ENCODE assay signal across 21 cellular contexts in the genomic region with DNA sequence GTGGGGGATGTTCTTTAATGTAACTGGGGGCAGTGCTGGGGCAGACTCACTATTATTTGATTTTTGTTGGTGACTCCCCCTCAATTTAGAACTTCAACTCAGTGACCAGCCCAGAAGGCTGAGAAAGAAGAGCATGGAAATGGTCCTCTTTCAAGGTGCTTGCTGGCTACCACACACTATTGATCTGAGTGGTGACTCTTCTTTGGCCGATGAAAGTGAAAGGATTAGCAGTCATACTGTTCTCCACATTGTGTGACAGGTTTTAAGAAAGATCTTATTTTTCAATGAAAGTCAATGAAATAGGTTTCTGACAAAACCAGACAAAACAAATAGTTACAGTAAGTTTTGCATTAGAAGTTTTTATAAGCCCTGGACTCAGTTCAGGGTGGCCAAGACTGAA. TPM values are rescaled to one million over a fixed set of nuclear protein-coding genes. Genes with fewer than 3 reads are reported as not detected.
DNase-seq lines count a peak whose midpoint lies in the region; ATAC-seq and TF ChIP-seq lines count a peak whose summit lies in the region.
"Had no signal": no experiment of that assay in that cellular context is flagged by ENCODE, and none has a peak within 500 bp of the region (broad histone marks: within the 10 kb centered on the region; RNA-seq: fewer than 3 reads in every experiment).

No MANE protein-coding gene starts in this region.

- TF ChIP-seq CTCF in GM12865 (IDR thresholded peaks at IDR 0.05; ENCODE audit: insufficient read depth, low read depth, low read length, missing control alignments) (no peak), omental fat pad (IDR thresholded peaks at IDR 0.05) (no peak), upper lobe of left lung (IDR thresholded peaks at IDR 0.05) (no peak)

- no peak overlapping the region for H3K4me3 ChIP-seq in GM12865 (ENCODE audit: low read depth, low read length)
- no peak overlapping the region for H3K4me3 ChIP-seq in upper lobe of left lung
- H3K4me3 ChIP-seq in effector memory CD4-positive, alpha-beta T cell (ENCODE audit: insufficient read depth, low read depth, low read length, poor library complexity, severe bottlenecking) = no peak overlapping the region
- H3K4me3 ChIP-seq: BLaER1 had no signal

- H3K27ac ChIP-seq in upper lobe of left lung = no peak overlapping the region
- H3K27ac ChIP-seq in effector memory CD4-positive, alpha-beta T cell (ENCODE audit: insufficient read depth, low read length, poor library complexity, severe bottlenecking) = no peak overlapping the region
- H3K27ac ChIP-seq: 22Rv1, BLaER1 had no signal

- DNase-seq in GM12865 (ENCODE audit: low read depth) (peak; percentile 50), omental fat pad (ENCODE audit: low spot score) (no peak), upper lobe of left lung (no peak)
- no peak for DNase-seq in effector memory CD4-positive, alpha-beta T cell
- DNase-seq: AML-193; Caco-2; CD8-positive, alpha-beta memory T cell; DND-41; GDM1; GOT3; H9; IMR-90; Kasumi-1; KBM-7 had no signal

- ATAC-seq in GM19035 (IDR thresholded peaks at IDR 0.05; ENCODE audit: unreplicated experiment) = peak; percentile 77
- peak; percentile 62 for ATAC-seq in HG02798 (IDR thresholded peaks at IDR 0.05; ENCODE audit: poor library complexity, unreplicated experiment)
- ATAC-seq in HG03045 (IDR thresholded peaks at IDR 0.05; ENCODE audit: unreplicated experiment) = peak; percentile 72
- no peak for ATAC-seq in omental fat pad (ENCODE audit: low FRiP score)
- ATAC-seq in upper lobe of left lung (ENCODE audit: low FRiP score in 2 of 2) = no peak
- ATAC-seq in HG03378 (IDR thresholded peaks at IDR 0.05; ENCODE audit: unreplicated experiment) = no peak

- no peak for TF ChIP-seq EP300 in upper lobe of left lung (IDR thresholded peaks at IDR 0.05)

- H3K9me3 ChIP-seq in upper lobe of left lung = no peaks in the 10 kb centered on the region
- no peaks in the 10 kb centered on the region for H3K9me3 ChIP-seq in effector memory CD4-positive, alpha-beta T cell (ENCODE audit: control insufficient read depth, low read length)
- H3K9me3 ChIP-seq: BLaER1, Caco-2 had no signal

- 86 to 100% methylated on average over 1 of the region's 1 CpG for WGBS in upper lobe of left lung, 2 donors

- no peak for TF ChIP-seq POLR2A in upper lobe of left lung (IDR thresholded peaks at IDR 0.05)

- no peaks in the 10 kb centered on the region for H3K36me3 ChIP-seq in upper lobe of left lung
- H3K36me3 ChIP-seq in effector memory CD4-positive, alpha-beta T cell (ENCODE audit: control insufficient read depth, insufficient read depth, low read length) = no peaks in the 10 kb centered on the region
- H3K36me3 ChIP-seq: BLaER1 had no signal

- H3K4me1 ChIP-seq in upper lobe of left lung = no peaks in the 10 kb centered on the region
- H3K4me1 ChIP-seq in effector memory CD4-positive, alpha-beta T cell (ENCODE audit: control insufficient read depth, insufficient read depth, low read length, poor library complexity, severe bottlenecking) = no peaks in the 10 kb centered on the region
- H3K4me1 ChIP-seq: BLaER1, Caco-2 had no signal

- no peaks in the 10 kb centered on the region for H3K27me3 ChIP-seq in upper lobe of left lung
- no peaks in the 10 kb centered on the region for H3K27me3 ChIP-seq in effector memory CD4-positive, alpha-beta T cell (replicated peaks; ENCODE audit: control insufficient read depth, insufficient read depth, low read length, poor library complexity, severe bottlenecking)
- H3K27me3 ChIP-seq: BLaER1 had no signal

RNA-seq across cellular contexts. Expression of a gene that starts 29.9 kb away (rescaled TPM):
- total RNA-seq in omental fat pad (not detected), upper lobe of left lung (1 to 10 TPM in 1 of 6 donors, under 1 TPM in 3, not detected in 2; 0.11 to 1.0 (median 0.22) TPM)
- total RNA-seq: Caco-2; CD8-positive, alpha-beta memory T cell; HT-29 had no signal

RNA-seq across cellular contexts. Expression of a gene that starts 30.0 kb away (rescaled TPM):
- total RNA-seq in omental fat pad = 1 to 10 TPM in 3 of 4 donors, not detected in 1; 1.4 to 2.0 (median 1.9) TPM
- total RNA-seq in upper lobe of left lung = 1 to 10 TPM in 5 of 6 donors, under 1 TPM in 1; 0.33 to 9.0 (median 2.5) TPM
- total RNA-seq: CD8-positive, alpha-beta memory T cell had no signal

RNA-seq across cellular contexts. Expression of a gene that starts 38.6 kb away (rescaled TPM):
- not detected for total RNA-seq in omental fat pad
- under 1 TPM in 1 of 6 donors, not detected in 5; 0.33 TPM for total RNA-seq in upper lobe of left lung
- total RNA-seq: Caco-2; CD8-positive, alpha-beta memory T cell; H9; IMR-90 had no signal

Comparison
In these comparisons a context has a peak if more than half of its experiments do, and no peak if none do; other contexts are left out.
1. ATAC-seq: peak in GM19035 (single experiment), HG02798 (single experiment) and HG03045 (single experiment); none in omental fat pad (single experiment), upper lobe of left lung (0 of 2) and HG03378 (single experiment).